20 cellular contexts compared by ENCODE assay signal in genomic region chr11:95358516-95359322, GRCh38.
DNase-seq lines count a peak whose midpoint lies in the region; ATAC-seq, FAIRE-seq and TF ChIP-seq lines count a peak whose summit lies in the region.
"Had no signal": no experiment of that assay in that cellular context is flagged by ENCODE, and none has a peak within 500 bp of the region (broad histone marks: within the 10 kb centered on the region; RNA-seq: fewer than 3 reads in every experiment).

No MANE protein-coding gene starts in this region.

- in situ Hi-C loops in transverse colon (cut with MboI; ENCODE audit: low pct_ligation_motif_present in 1 of 4, low pct_unique_long_range_greater_than_20kb in 1 of 4, low sequenced_read_pairs in 3 of 4), result no loop called here

- TF ChIP-seq POLR2A in heart left ventricle (IDR thresholded peaks at IDR 0.05) (no peak), gastroesophageal sphincter (IDR thresholded peaks at IDR 0.05) (no peak), transverse colon (IDR thresholded peaks at IDR 0.05) (no peak), adrenal gland (IDR thresholded peaks at IDR 0.05) (no peak)

- peaks cover 45% of the 10 kb centered on the region for H3K4me1 Mint-ChIP-seq in nephron progenitor cell
- H3K4me1 Mint-ChIP-seq: activated naive CD4-positive, alpha-beta T cell treated with anti-CD3 and anti-CD28 coated beads, Interleukin-2, amount 10 ng/mL, durations not matched to agents 7 days and 5 days; CD4-positive, alpha-beta memory T cell had no signal

- H3K27ac ChIP-seq in heart left ventricle, result no peak overlapping the region
- no peak overlapping the region for H3K27ac ChIP-seq in left ventricle myocardium inferior (replicated peaks)
- peak overlapping the region in 3 of 4 donors; percentile 15 to 23 (median 20) for H3K27ac ChIP-seq in gastroesophageal sphincter
- no peak overlapping the region for H3K27ac ChIP-seq in transverse colon
- no peak overlapping the region for H3K27ac ChIP-seq in adrenal gland
- H3K27ac ChIP-seq: RWPE1, spleen, upper lobe of left lung had no signal

- H3K4me3 ChIP-seq in heart left ventricle (no peak overlapping the region), left ventricle myocardium inferior (no peak overlapping the region), gastroesophageal sphincter (no peak overlapping the region), transverse colon (no peak overlapping the region), adrenal gland (no peak overlapping the region)
- H3K4me3 ChIP-seq: HAP-1, spleen, upper lobe of left lung had no signal

- intact Hi-C loops in heart left ventricle (cut with DNase I) (no loop called here), left ventricle myocardium inferior (cut with micrococcal nuclease) (no loop called here), transverse colon (cut with DNase I; ENCODE audit: low total_unique reads) (no loop called here), adrenal gland (cut with DNase I) (no loop called here)

- no peak overlapping the region for H3K4me3 Mint-ChIP-seq in nephron progenitor cell
- H3K4me3 Mint-ChIP-seq: activated naive CD4-positive, alpha-beta T cell treated with anti-CD3 and anti-CD28 coated beads, Interleukin-2, amount 10 ng/mL, durations not matched to agents 7 days and 5 days; brain; CD4-positive, alpha-beta memory T cell had no signal

- peak overlapping the region; percentile 19 for H3K27ac Mint-ChIP-seq in nephron progenitor cell
- H3K27ac Mint-ChIP-seq: activated naive CD4-positive, alpha-beta T cell treated with anti-CD3 and anti-CD28 coated beads, Interleukin-2, amount 10 ng/mL, durations not matched to agents 7 days and 5 days; CD4-positive, alpha-beta memory T cell had no signal

- ATAC-seq in heart left ventricle, result peak; percentile 49 to 85 (median 62)
- ATAC-seq in gastroesophageal sphincter, result peak; percentile 31

- DNase-seq in heart left ventricle (peak in 2 of 5 donors; percentile 27 to 50), left ventricle myocardium inferior (no peak), nephron progenitor cell (no peak), RCC 7860 (ENCODE audit: low spot score) (no peak), transverse colon (no peak), activated T-cell treated with anti-CD3 and anti-CD28 coated beads for 4 hours (no peak), adrenal gland (no peak)
- DNase-seq: activated CD4-positive, alpha-beta T cell treated with anti-CD3 and anti-CD28 coated beads, Interleukin-2, amount 50 U/mL, for 4 hours; activated naive CD4-positive, alpha-beta T cell treated with anti-CD3 and anti-CD28 coated beads, Interleukin-2, amount 10 ng/mL, durations not matched to agents 7 days and 5 days; activated T-cell treated with anti-CD3 and anti-CD28 coated beads, Interleukin-2, amount 50 U/mL, for 1 hour; CD4-positive, alpha-beta memory T cell; hippocampal formation; NCI-H1417 treated with DMSO at 0.1 percent for 48 hours; spleen; upper lobe of left lung had no signal

- H3K36me3 ChIP-seq in heart left ventricle (no peaks in the 10 kb centered on the region), left ventricle myocardium inferior (no peaks in the 10 kb centered on the region), gastroesophageal sphincter (no peaks in the 10 kb centered on the region), transverse colon (no peaks in the 10 kb centered on the region), adrenal gland (replicated peaks in 1 of 2) (no peaks in the 10 kb centered on the region)
- H3K36me3 ChIP-seq: HAP-1, spleen, upper lobe of left lung had no signal

- TF ChIP-seq EP300 in gastroesophageal sphincter (IDR thresholded peaks at IDR 0.05) (no peak), transverse colon (IDR thresholded peaks at IDR 0.05; ENCODE audit: low read depth) (no peak)

- H3K4me1 ChIP-seq in heart left ventricle (peaks cover 0 to 14% (median 6%) of the 10 kb centered on the region in 12 donors), left ventricle myocardium inferior (peaks cover 16% of the 10 kb centered on the region), gastroesophageal sphincter (peaks cover 0 to 17% (median 0%) of the 10 kb centered on the region in 3 donors), transverse colon (peaks cover 0 to 3% (median 0%) of the 10 kb centered on the region in 4 donors), adrenal gland (replicated peaks in 1 of 2) (no peaks in the 10 kb centered on the region)
- H3K4me1 ChIP-seq: HAP-1 had no signal

- peaks cover 3% of the 10 kb centered on the region for H3K27me3 Mint-ChIP-seq in nephron progenitor cell (ENCODE audit: low read depth, poor library complexity)

- H3K9me3 Mint-ChIP-seq in nephron progenitor cell, result no peaks in the 10 kb centered on the region
- H3K9me3 Mint-ChIP-seq: activated naive CD4-positive, alpha-beta T cell treated with anti-CD3 and anti-CD28 coated beads, Interleukin-2, amount 10 ng/mL, durations not matched to agents 7 days and 5 days; brain had no signal

- no peaks in the 10 kb centered on the region for H3K36me3 Mint-ChIP-seq in nephron progenitor cell (ENCODE audit: low read depth)
- H3K36me3 Mint-ChIP-seq: activated naive CD4-positive, alpha-beta T cell treated with anti-CD3 and anti-CD28 coated beads, Interleukin-2, amount 10 ng/mL, durations not matched to agents 7 days and 5 days; brain; CD4-positive, alpha-beta memory T cell had no signal

- TF ChIP-seq CTCF in heart left ventricle (IDR thresholded peaks at IDR 0.05) (no peak), left ventricle myocardium inferior (IDR thresholded peaks at IDR 0.05; ENCODE audit: borderline replicate concordance) (no peak), gastroesophageal sphincter (IDR thresholded peaks at IDR 0.05) (no peak), nephron progenitor cell (IDR thresholded peaks at IDR 0.05) (no peak), transverse colon (IDR thresholded peaks at IDR 0.05) (no peak), adrenal gland (IDR thresholded peaks at IDR 0.05) (no peak)

- H3K27me3 ChIP-seq in heart left ventricle (no peaks in the 10 kb centered on the region), left ventricle myocardium inferior (ENCODE audit: low read depth) (no peaks in the 10 kb centered on the region), gastroesophageal sphincter (no peaks in the 10 kb centered on the region), transverse colon (no peaks in the 10 kb centered on the region), adrenal gland (no peaks in the 10 kb centered on the region)
- H3K27me3 ChIP-seq: spleen, upper lobe of left lung had no signal

- no peaks in the 10 kb centered on the region for H3K9me3 ChIP-seq in heart left ventricle
- H3K9me3 ChIP-seq in left ventricle myocardium inferior (replicated peaks), result no peaks in the 10 kb centered on the region
- no peaks in the 10 kb centered on the region for H3K9me3 ChIP-seq in gastroesophageal sphincter
- no peaks in the 10 kb centered on the region for H3K9me3 ChIP-seq in transverse colon
- no peaks in the 10 kb centered on the region for H3K9me3 ChIP-seq in adrenal gland (replicated peaks in 1 of 3)
- H3K9me3 ChIP-seq: HAP-1, spleen, upper lobe of left lung had no signal

- WGBS in heart left ventricle, 4 donors, result 40 to 49% (median 43%) methylated on average over 5 of the region's 5 CpGs
- 0 to 62% methylated on average over 1 to 5 of the region's 5 CpGs for WGBS in gastroesophageal sphincter (ENCODE audit: low coverage in 1 of 2), 2 donors
- WGBS in transverse colon (ENCODE audit: low coverage in 1 of 2), 2 donors, result 57 to 64% methylated on average over 3 to 5 of the region's 5 CpGs
- WGBS in adrenal gland, 4 donors, result 55 to 76% (median 61%) methylated on average over 5 of the region's 5 CpGs

- FAIRE-seq in RCC 7860 (lab: Jason Lieb, UNC), result no peak
- FAIRE-seq: GM19239 had no signal

Comparison
In these comparisons a context has a peak if more than half of its experiments do, and no peak if none do; other contexts are left out.
1. H3K27ac ChIP-seq: peak in gastroesophageal sphincter (3 of 4); none in heart left ventricle (0 of 12), left ventricle myocardium inferior (single experiment), transverse colon (0 of 4) and adrenal gland (0 of 5).